Comparison of ENCODE assay signal across 21 cellular contexts in the genomic region with DNA sequence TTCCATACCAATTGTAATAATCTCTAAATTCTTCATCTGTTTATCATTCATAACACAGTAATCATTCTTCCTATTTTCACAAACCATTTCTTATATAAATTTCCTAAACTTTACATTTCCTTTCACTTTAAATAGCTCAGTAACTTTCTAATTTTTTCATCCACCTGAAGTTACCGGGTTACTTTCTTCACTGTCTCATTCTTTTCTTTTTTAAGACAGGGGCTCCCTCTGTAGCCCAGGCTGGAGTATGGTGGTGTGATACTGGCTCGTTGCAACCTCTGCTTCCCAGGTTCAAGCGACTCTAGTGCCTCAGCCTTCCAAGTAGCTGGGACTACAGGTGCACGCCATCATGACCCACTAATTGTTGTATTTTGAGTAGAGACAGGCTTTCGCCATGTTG.
"Had no signal": no experiment of that assay in that cellular context is flagged by ENCODE, and none has a peak within 500 bp of the region (broad histone marks: within the 10 kb centered on the region; RNA-seq: fewer than 3 reads in every experiment).

No MANE protein-coding gene starts in this region.

- H3K4me3 Mint-ChIP-seq: activated B cell treated with CpG ODN at 0.5 μM for 24 hours; activated CD4-positive, alpha-beta memory T cell treated with anti-CD3 and anti-CD28 coated beads for 36 hours; activated naive CD8-positive, alpha-beta T cell; activated T-helper 1 cell treated with anti-CD3 and anti-CD28 coated beads, Interleukin-12 subunit alpha, Interleukin-12 subunit beta, Interleukin-2, Interleukin-4 antibody, amounts not matched to agents 30 ng/mL and 10 ng/mL and 1 ng/mL, durations not matched to agents 14 hours and 24 hours and 36 hours; memory B cell; neural crest cell had no signal

- H3K36me3 ChIP-seq: cardiac muscle cell, left ventricle myocardium inferior, prostate gland, right atrium auricular region, tibial artery, uterus had no signal

- H3K27me3 ChIP-seq: cardiac muscle cell, right atrium auricular region, tibial artery, uterus had no signal

- H3K4me3 ChIP-seq: cardiac muscle cell, left ventricle myocardium inferior, prostate gland, right atrium auricular region, tibial artery, uterus had no signal

- H3K27ac Mint-ChIP-seq: activated B cell treated with CpG ODN at 0.5 μM for 24 hours; activated CD4-positive, alpha-beta memory T cell treated with anti-CD3 and anti-CD28 coated beads for 36 hours; activated naive CD8-positive, alpha-beta T cell; activated T-helper 1 cell treated with anti-CD3 and anti-CD28 coated beads, Interleukin-12 subunit alpha, Interleukin-12 subunit beta, Interleukin-2, Interleukin-4 antibody, amounts not matched to agents 30 ng/mL and 10 ng/mL and 1 ng/mL, durations not matched to agents 14 hours and 24 hours and 36 hours; memory B cell had no signal

- H3K9me3 ChIP-seq: prostate gland, right atrium auricular region, tibial artery, uterus had no signal

- H3K27me3 Mint-ChIP-seq: activated B cell treated with CpG ODN at 0.5 μM for 24 hours; activated CD4-positive, alpha-beta memory T cell treated with anti-CD3 and anti-CD28 coated beads for 36 hours; activated naive CD8-positive, alpha-beta T cell; memory B cell had no signal

- H3K4me1 ChIP-seq: prostate gland, right atrium auricular region, tibial artery, uterus had no signal

- H3K4me1 Mint-ChIP-seq: neural crest cell had no signal

- H3K36me3 Mint-ChIP-seq: activated CD4-positive, alpha-beta memory T cell treated with anti-CD3 and anti-CD28 coated beads for 36 hours had no signal

- DNase-seq: activated B cell treated with CpG ODN at 0.5 μM for 24 hours; activated CD4-positive, alpha-beta memory T cell treated with anti-CD3 and anti-CD28 coated beads for 36 hours; activated CD4-positive, alpha-beta T cell treated with anti-CD3 and anti-CD28 coated beads for 4 hours; activated gamma-delta T cell treated with Interleukin-2 at 50 U/mL for 16 hours; activated T-cell treated with anti-CD3 and anti-CD28 coated beads for 4 hours; amniotic stem cell; foreskin melanocyte; left ventricle myocardium inferior; stimulated activated CD4-positive, alpha-beta T cell treated with anti-CD3 and anti-CD28 coated beads, Interleukin-2, amount 100 ng/mL, for 24 hours; stimulated activated naive CD8-positive, alpha-beta T cell treated with anti-CD3 and anti-CD28 coated beads, Interleukin-15, Interleukin-2, amounts not matched to agents 100 U/mL and 50 U/mL, for 24 hours; substantia nigra; tibial artery; uterus had no signal

- H3K27ac ChIP-seq: epithelial cell of prostate, left ventricle myocardium inferior, prostate gland, right atrium auricular region, tibial artery, uterus had no signal

- ATAC-seq: stimulated activated naive CD8-positive, alpha-beta T cell treated with anti-CD3 and anti-CD28 coated beads, Interleukin-15, Interleukin-2, amounts not matched to agents 100 U/mL and 50 U/mL, for 24 hours had no signal

- H3K9me3 Mint-ChIP-seq: activated CD4-positive, alpha-beta memory T cell treated with anti-CD3 and anti-CD28 coated beads for 36 hours; activated T-helper 1 cell treated with anti-CD3 and anti-CD28 coated beads, Interleukin-12 subunit alpha, Interleukin-12 subunit beta, Interleukin-2, Interleukin-4 antibody, amounts not matched to agents 30 ng/mL and 10 ng/mL and 1 ng/mL, durations not matched to agents 14 hours and 24 hours and 36 hours; memory B cell; neural crest cell had no signal
